Comparison of ENCODE assay signal across 15 cellular contexts in genomic region chr4:186247062-186247752, GRCh38. TPM values are rescaled to one million over a fixed set of nuclear protein-coding genes. Genes with fewer than 3 reads are reported as not detected.
"Had no signal": no experiment of that assay in that cellular context is flagged by ENCODE, and none has a peak within 500 bp of the region (broad histone marks: within the 10 kb centered on the region; RNA-seq: fewer than 3 reads in every experiment).

No MANE protein-coding gene starts in this region.

RNA-seq across cellular contexts. Expression of gene F11, which starts 18.8 kb away (rescaled TPM):
- total RNA-seq: heart left ventricle; kidney epithelial cell; lower leg skin; mesenteric fat pad; myocyte; natural killer cell treated with Interleukin-12 subunit alpha and Interleukin-12 subunit beta and Interleukin-15 and Interleukin-18, amount 100 ng/mL, for 72 hours; pulmonary artery endothelial cell; right atrium auricular region; skeletal muscle tissue; smooth muscle cell; ureter had no signal
- polyA plus RNA-seq: heart left ventricle; naive thymus-derived CD4-positive, alpha-beta T cell; neural cell; smooth muscle cell; thymus had no signal

RNA-seq across cellular contexts. Expression of gene KLKB1, which starts 19.9 kb away (rescaled TPM):
- total RNA-seq: mesenteric fat pad, myocyte, progenitor cell of endocrine pancreas, pulmonary artery endothelial cell, smooth muscle cell had no signal
- polyA plus RNA-seq: neural cell, smooth muscle cell had no signal
